ENCODE assay signal across 12 cellular contexts in genomic region chr1:179127163-179127895, GRCh38. TPM values are rescaled to one million over a fixed set of nuclear protein-coding genes. Genes with fewer than 3 reads are reported as not detected.
DNase-seq lines count a peak whose midpoint lies in the region; ATAC-seq and TF ChIP-seq lines count a peak whose summit lies in the region.
"Had no signal": no experiment of that assay in that cellular context is flagged by ENCODE, and none has a peak within 500 bp of the region (broad histone marks: within the 10 kb centered on the region; RNA-seq: fewer than 3 reads in every experiment).

No MANE protein-coding gene starts in this region.

- H3K4me3 ChIP-seq in heart right ventricle: no peak overlapping the region
- no peak overlapping the region for H3K4me3 ChIP-seq in vagina
- no peak overlapping the region for H3K4me3 ChIP-seq in MM.1S (ENCODE audit: low read length)

- no peaks in the 10 kb centered on the region for H3K9me2 ChIP-seq in MM.1S (replicated peaks; ENCODE audit: insufficient read depth, low read length)

- H3F3A ChIP-seq in MM.1S (ENCODE audit: insufficient read depth, low read length): no peaks in the 10 kb centered on the region

- intact Hi-C loops in heart right ventricle (cut with DNase I) (loop anchor here in 5 of 10 donors (5.0 to 10.0 kb wide), 4 partner anchors 57 to 167 kb away; partner anchors contain the start of gene SOAT1 (in 2 of the 5)), left cardiac atrium (cut with DNase I) (loop anchor here in 1 of 2 donors (10.0 kb wide), 1 partner anchor 167 kb away; the partner anchor contains the start of gene SOAT1), vagina (cut with DNase I) (loop anchor here (10.0 kb wide), 2 partner anchors 47 to 167 kb away; partner anchors contain the start of gene SOAT1)

- no peak for TF ChIP-seq CTCF in heart right ventricle (IDR thresholded peaks at IDR 0.05)
- no peak for TF ChIP-seq CTCF in vagina (IDR thresholded peaks at IDR 0.05)
- no peak for TF ChIP-seq CTCF in MM.1S (IDR thresholded peaks at IDR 0.05; ENCODE audit: low read length)

- peak overlapping the region in 6 of 10 donors; percentile 16 to 86 (median 40) for H3K27ac ChIP-seq in heart right ventricle
- peak overlapping the region; percentile 54 for H3K27ac ChIP-seq in vagina
- H3K27ac ChIP-seq in MM.1S (ENCODE audit: low read length): no peak overlapping the region

- no peak overlapping the region for H3K9ac ChIP-seq in MM.1S (ENCODE audit: low read length)

- H3K4me2 ChIP-seq in MM.1S (ENCODE audit: low read depth, low read length): no peak overlapping the region

- no peaks in the 10 kb centered on the region for H4K20me1 ChIP-seq in MM.1S (ENCODE audit: insufficient read depth, low read length)

- no peak overlapping the region for H2AFZ ChIP-seq in MM.1S (ENCODE audit: low read length)

- DNase-seq in heart right ventricle (no peak), left cardiac atrium (no peak), astrocyte of the hippocampus (ENCODE audit: low read depth, low spot score) (peak; percentile 69), kidney glomerular epithelial cell (lab: John Stamatoyannopoulos, UW) (peak; percentile 14), vagina (ENCODE audit: extremely low spot score in 2 of 2) (no peak), MM.1S (no peak), RPMI8226 (no peak)
- DNase-seq: activated CD8-positive, alpha-beta memory T cell treated with anti-CD3 and anti-CD28 coated beads for 24 hours; NCI-H2171; small intestine had no signal

- no peak for TF ChIP-seq POLR2A in vagina (IDR thresholded peaks at IDR 0.05)

- H3K4me1 ChIP-seq in heart right ventricle (peaks cover 0 to 59% (median 20%) of the 10 kb centered on the region in 9 donors), vagina (peaks cover 48% of the 10 kb centered on the region), MM.1S (ENCODE audit: low read length) (peaks cover 8% of the 10 kb centered on the region; the same call in 1 of the 2 replicates)

- H3K27me3 ChIP-seq in heart right ventricle (no peaks in the 10 kb centered on the region), vagina (no peaks in the 10 kb centered on the region), MM.1S (replicated peaks; ENCODE audit: insufficient read depth, low read length) (no peaks in the 10 kb centered on the region)

- 87 to 94% methylated on average over 5 of the region's 5 CpGs for WGBS in heart right ventricle, 2 donors

- peaks cover 0 to 57% (median 0%) of the 10 kb centered on the region in 9 donors for H3K36me3 ChIP-seq in heart right ventricle
- H3K36me3 ChIP-seq in vagina: peaks cover 0 to 8% of the 10 kb centered on the region in 2 donors
- no peaks in the 10 kb centered on the region for H3K36me3 ChIP-seq in MM.1S (replicated peaks; ENCODE audit: insufficient read depth, low read length)

- H3K9me3 ChIP-seq in heart right ventricle: no peaks in the 10 kb centered on the region
- no peaks in the 10 kb centered on the region for H3K9me3 ChIP-seq in vagina
- no peaks in the 10 kb centered on the region for H3K9me3 ChIP-seq in MM.1S (replicated peaks; ENCODE audit: insufficient read depth, low read length)

- ATAC-seq in heart right ventricle: peak in 3 of 8 donors; percentile 11 to 44 (median 44)
- no peak for ATAC-seq in left cardiac atrium
- ATAC-seq in activated CD4-positive, CD25-positive, alpha-beta regulatory T cell treated with anti-CD3 and anti-CD28 coated beads, Interleukin-2, amount 50 U/mL, for 24 hours: no peak
- ATAC-seq: natural killer cell treated with Interleukin-12 subunit alpha and Interleukin-12 subunit beta and Interleukin-15 and Interleukin-18, amount 100 ng/mL, for 72 hours had no signal

- H3K79me2 ChIP-seq in MM.1S (ENCODE audit: low read length): peaks cover 3% of the 10 kb centered on the region; the same call in 1 of the 2 replicates

RNA-seq across cellular contexts. Expression of gene TOR3A, which starts 45.5 kb away (rescaled TPM):
- 10 to 100 TPM in 6 of 10 donors, 1 to 10 TPM in 4; 6.8 to 18.0 (median 10.9) TPM for total RNA-seq in heart right ventricle
- polyA plus RNA-seq in heart right ventricle: 10 to 100 TPM in 1 of 2 donors, 1 to 10 TPM in 1; 5.9 to 16.8 TPM
- 10 to 100 TPM; 12.7 to 12.9 TPM for total RNA-seq in left cardiac atrium
- total RNA-seq in vagina: 20.4 TPM

Comparison
In these comparisons a context has a peak if more than half of its experiments do, and no peak if none do; other contexts are left out.
1. DNase-seq: peak in astrocyte of the hippocampus (single experiment) and kidney glomerular epithelial cell (single experiment); none in heart right ventricle (0 of 2), left cardiac atrium (single experiment), vagina (0 of 2), MM.1S (single experiment) and RPMI8226 (single experiment).